28 cellular contexts compared by ENCODE assay signal in genomic region chr7:31904006-31904405, GRCh38.
DNase-seq lines count a peak whose midpoint lies in the region; ATAC-seq, FAIRE-seq and TF ChIP-seq lines count a peak whose summit lies in the region.
"Had no signal": no experiment of that assay in that cellular context is flagged by ENCODE, and none has a peak within 500 bp of the region (broad histone marks: within the 10 kb centered on the region; RNA-seq: fewer than 3 reads in every experiment).

No MANE protein-coding gene starts in this region.

- no peaks in the 10 kb centered on the region for H3K36me3 ChIP-seq in heart left ventricle
- H3K36me3 ChIP-seq in testis (ENCODE audit: low read depth, missing control alignments): no peaks in the 10 kb centered on the region
- H3K36me3 ChIP-seq: BE2C, BLaER1 had no signal

- H3K27me3 ChIP-seq in heart left ventricle: no peaks in the 10 kb centered on the region
- no peaks in the 10 kb centered on the region for H3K27me3 ChIP-seq in testis
- H3K27me3 ChIP-seq: BE2C, BLaER1 had no signal

- H3K4me1 Mint-ChIP-seq in activated T-helper 2 cell treated with anti-CD3 and anti-CD28 coated beads, Interferon-gamma antibody, Interleukin-2, Interleukin-4, amounts not matched to agents 10 μg/mL and 5 μg/mL and 100 μg/mL, durations not matched to agents 14 hours and 24 hours and 36 hours (ENCODE audit: low read depth): no peaks in the 10 kb centered on the region
- H3K4me1 Mint-ChIP-seq: CD14-positive monocyte; CD4-positive, alpha-beta memory T cell; CD4-positive, CD25-positive, alpha-beta regulatory T cell; CD8-positive, alpha-beta memory T cell had no signal

- ATAC-seq in heart left ventricle (peak in 3 of 4 donors; percentile 31 to 50 (median 43)), left ventricle myocardium superior (peak; percentile 60)
- ATAC-seq: GM12878 had no signal

- no peak for TF ChIP-seq POLR2A in heart left ventricle (IDR thresholded peaks at IDR 0.05)
- no peak for TF ChIP-seq POLR2A in H54 (IDR thresholded peaks at IDR 0.05; ENCODE audit: low read depth, low read length)
- no peak for TF ChIP-seq POLR2A in testis (IDR thresholded peaks at IDR 0.05)

- H3K9me3 ChIP-seq in heart left ventricle (no peaks in the 10 kb centered on the region), testis (no peaks in the 10 kb centered on the region)
- H3K9me3 ChIP-seq: BE2C, BLaER1 had no signal

- H3K27ac ChIP-seq in heart left ventricle (peak overlapping the region in 5 of 12 donors; percentile 0 to 65 (median 35)), testis (no peak overlapping the region)
- H3K27ac ChIP-seq: BLaER1 had no signal

- DNase-seq in heart left ventricle: no peak
- no peak for DNase-seq in cardiac septum (ENCODE audit: low spot score)
- no peak for DNase-seq in H54 (ENCODE audit: insufficient read length, low spot score)
- no peak for DNase-seq in left ventricle myocardium superior
- DNase-seq in medulla oblongata (ENCODE audit: extremely low spot score): peak; percentile 16
- DNase-seq in testis: no peak
- DNase-seq in activated CD8-positive, alpha-beta memory T cell treated with anti-CD3 and anti-CD28 coated beads, Interleukin-2, amount 50 U/mL, for 48 hours: no peak
- DNase-seq in activated T-helper 2 cell treated with anti-CD3 and anti-CD28 coated beads, Interferon-gamma antibody, Interleukin-2, Interleukin-4, amounts not matched to agents 10 μg/mL and 5 μg/mL and 100 μg/mL, durations not matched to agents 14 hours and 24 hours and 36 hours (ENCODE audit: low spot score): no peak
- DNase-seq: 8988T; ACHN; BE2C; C1 segment of cervical spinal cord; CD4-positive, alpha-beta memory T cell; CD4-positive, CD25-positive, alpha-beta regulatory T cell; CD8-positive, alpha-beta memory T cell; COR-L47; DMS 273 treated with DMSO at 0.1 percent for 48 hours; DMS153; DMS53; DMS79; DND-41; EL; GDM1 had no signal

- 51 to 63% (median 55%) methylated on average over 3 of the region's 3 CpGs for WGBS in heart left ventricle, 4 donors
- WGBS in testis, 2 donors: 75 to 79% methylated on average over 3 of the region's 3 CpGs

- H3K4me1 ChIP-seq in heart left ventricle (peaks cover 0 to 47% (median 8%) of the 10 kb centered on the region in 12 donors), testis (no peaks in the 10 kb centered on the region)
- H3K4me1 ChIP-seq: BE2C, BLaER1 had no signal

- no peak overlapping the region for H3K27ac Mint-ChIP-seq in activated T-helper 2 cell treated with anti-CD3 and anti-CD28 coated beads, Interferon-gamma antibody, Interleukin-2, Interleukin-4, amounts not matched to agents 10 μg/mL and 5 μg/mL and 100 μg/mL, durations not matched to agents 14 hours and 24 hours and 36 hours
- H3K27ac Mint-ChIP-seq: CD14-positive monocyte; CD4-positive, alpha-beta memory T cell; CD4-positive, CD25-positive, alpha-beta regulatory T cell; CD8-positive, alpha-beta memory T cell had no signal

- peak; percentile 89 for FAIRE-seq in H54 (lab: Jason Lieb, UNC)
- FAIRE-seq: GM12878, GM12892, GM18507 had no signal

- no peak for TF ChIP-seq CTCF in heart left ventricle (IDR thresholded peaks at IDR 0.05)
- TF ChIP-seq CTCF in testis (IDR thresholded peaks at IDR 0.05): no peak

- H3K4me3 ChIP-seq in heart left ventricle (no peak overlapping the region), testis (no peak overlapping the region)
- H3K4me3 ChIP-seq: BLaER1, GM12878 had no signal

- no peaks in the 10 kb centered on the region for H3K9me3 Mint-ChIP-seq in activated T-helper 2 cell treated with anti-CD3 and anti-CD28 coated beads, Interferon-gamma antibody, Interleukin-2, Interleukin-4, amounts not matched to agents 10 μg/mL and 5 μg/mL and 100 μg/mL, durations not matched to agents 14 hours and 24 hours and 36 hours
- H3K9me3 Mint-ChIP-seq: CD14-positive monocyte had no signal

- intact Hi-C loops in heart left ventricle (cut with DNase I): no loop called here
- intact Hi-C loops in cardiac septum (cut with DNase I): no loop called here
- intact Hi-C loops in left ventricle myocardium superior (cut with micrococcal nuclease): no loop called here
- intact Hi-C loops in testis (cut with DNase I; ENCODE audit: low total_unique reads): no loop called here
- intact Hi-C loops in activated T-helper 2 cell treated with anti-CD3 and anti-CD28 coated beads, Interferon-gamma antibody, Interleukin-2, Interleukin-4, amounts not matched to agents 10 μg/mL and 5 μg/mL and 100 μg/mL, durations not matched to agents 14 hours and 24 hours and 36 hours (cut with micrococcal nuclease): no loop called here

- H3K27me3 Mint-ChIP-seq in activated T-helper 2 cell treated with anti-CD3 and anti-CD28 coated beads, Interferon-gamma antibody, Interleukin-2, Interleukin-4, amounts not matched to agents 10 μg/mL and 5 μg/mL and 100 μg/mL, durations not matched to agents 14 hours and 24 hours and 36 hours (ENCODE audit: low read depth): no peaks in the 10 kb centered on the region
- H3K27me3 Mint-ChIP-seq: CD4-positive, alpha-beta memory T cell; CD4-positive, CD25-positive, alpha-beta regulatory T cell; CD8-positive, alpha-beta memory T cell had no signal

- H3K4me3 Mint-ChIP-seq in activated T-helper 2 cell treated with anti-CD3 and anti-CD28 coated beads, Interferon-gamma antibody, Interleukin-2, Interleukin-4, amounts not matched to agents 10 μg/mL and 5 μg/mL and 100 μg/mL, durations not matched to agents 14 hours and 24 hours and 36 hours (ENCODE audit: low read depth): no peak overlapping the region
- H3K4me3 Mint-ChIP-seq: CD14-positive monocyte; CD4-positive, alpha-beta memory T cell; CD4-positive, CD25-positive, alpha-beta regulatory T cell; CD8-positive, alpha-beta memory T cell had no signal

- no peaks in the 10 kb centered on the region for H3K36me3 Mint-ChIP-seq in activated T-helper 2 cell treated with anti-CD3 and anti-CD28 coated beads, Interferon-gamma antibody, Interleukin-2, Interleukin-4, amounts not matched to agents 10 μg/mL and 5 μg/mL and 100 μg/mL, durations not matched to agents 14 hours and 24 hours and 36 hours (ENCODE audit: low read depth)
- H3K36me3 Mint-ChIP-seq: CD14-positive monocyte; CD4-positive, alpha-beta memory T cell; CD4-positive, CD25-positive, alpha-beta regulatory T cell; CD8-positive, alpha-beta memory T cell had no signal
